Comparison of ENCODE assay signal across 8 cellular contexts in the genomic region with DNA sequence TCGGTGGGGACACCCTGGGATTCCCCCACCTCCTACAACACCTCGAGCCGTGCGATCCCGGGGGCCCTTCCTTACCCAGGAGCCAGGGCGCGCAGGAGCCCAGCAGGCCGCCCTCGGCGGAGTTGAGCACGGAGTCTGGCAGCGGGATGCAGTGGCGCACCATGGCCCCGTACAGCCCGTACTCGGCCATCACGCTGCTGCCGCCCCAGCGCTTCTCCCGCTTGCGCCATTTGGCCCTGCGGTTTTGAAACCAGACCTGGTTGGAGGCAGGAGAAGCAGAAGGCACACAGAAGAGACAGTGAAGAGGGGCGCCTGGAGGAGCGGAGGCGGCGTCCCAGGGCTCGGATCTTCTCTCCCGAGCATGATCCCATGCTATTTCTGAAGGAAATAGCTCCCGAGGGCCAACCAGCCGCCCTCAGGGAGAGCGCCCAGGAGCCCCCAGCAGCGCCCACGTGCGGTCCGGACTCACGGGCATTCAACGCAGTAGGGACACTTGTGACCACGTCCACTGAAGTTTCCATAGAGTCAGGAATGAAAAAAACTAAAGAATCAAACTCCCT. TPM values are rescaled to one million over a fixed set of nuclear protein-coding genes. Genes with fewer than 3 reads are reported as not detected.
A peak's percentile ranks its signal among the peaks of the same experiment; 100 is the strongest.
DNase-seq lines count a peak whose midpoint lies in the region; ATAC-seq and TF ChIP-seq lines count a peak whose summit lies in the region.

No MANE protein-coding gene starts in this region.

- no peak overlapping the region for H3K27ac ChIP-seq in MM.1S (ENCODE audit: low read length)
- H3K27ac ChIP-seq in duodenal mucosa (ENCODE audit: low read depth, low read length): no peak overlapping the region
- no peak overlapping the region for H3K27ac ChIP-seq in naive thymus-derived CD4-positive, alpha-beta T cell (ENCODE audit: low read depth, low read length)

- no peaks in the 10 kb centered on the region for H3K9me3 ChIP-seq in MM.1S (replicated peaks; ENCODE audit: insufficient read depth, low read length)
- H3K9me3 ChIP-seq in duodenal mucosa (ENCODE audit: control insufficient read depth in 1 of 2, low read length in 2 of 2): no peaks in the 10 kb centered on the region
- H3K9me3 ChIP-seq in naive thymus-derived CD4-positive, alpha-beta T cell (ENCODE audit: control insufficient read depth in 2 of 3, low read length in 3 of 3): no peaks in the 10 kb centered on the region

- intact Hi-C loops in naive thymus-derived CD4-positive, alpha-beta T cell (cut with micrococcal nuclease): no loop called here

- H4K20me1 ChIP-seq in MM.1S (ENCODE audit: insufficient read depth, low read length): no peaks in the 10 kb centered on the region

- POLR2A ChIA-PET in naive thymus-derived CD4-positive, alpha-beta T cell (lab: Charles Lee): no interaction called here

- H3K9me3 Mint-ChIP-seq in naive thymus-derived CD4-positive, alpha-beta T cell: peaks cover 0 to 9% (median 0%) of the 10 kb centered on the region in 11 donors

- no peaks in the 10 kb centered on the region for H3F3A ChIP-seq in MM.1S (ENCODE audit: insufficient read depth, low read length)

- TF ChIP-seq CTCF in AG10803 (conservative IDR thresholded peaks at IDR 0.05; ENCODE audit: low read length) (no peak), MM.1S (IDR thresholded peaks at IDR 0.05; ENCODE audit: low read length) (no peak)

- H3K4me1 ChIP-seq in MM.1S (ENCODE audit: low read length) (0 out of 2 replicates have a peak, but pooled peaks cover 8% of the 10 kb centered on the region), duodenal mucosa (ENCODE audit: control insufficient read depth in 1 of 2, insufficient read depth in 2 of 2, low read length in 2 of 2) (peaks cover 23 to 24% of the 10 kb centered on the region in 2 donors)
- peaks cover 0 to under 1% of the 10 kb centered on the region in 2 donors for H3K4me1 ChIP-seq in naive thymus-derived CD4-positive, alpha-beta T cell (ENCODE audit: control insufficient read depth in 2 of 2, insufficient read depth in 2 of 2, low read length in 2 of 2)

- H3K27me3 ChIP-seq in MM.1S (replicated peaks; ENCODE audit: insufficient read depth, low read length) (peaks cover 12% of the 10 kb centered on the region; the same call in 1 of the 2 replicates), duodenal mucosa (ENCODE audit: control insufficient read depth in 1 of 2, insufficient read depth in 2 of 2, low read length in 2 of 2) (peaks cover 48% of the 10 kb centered on the region in 2 donors)
- H3K27me3 ChIP-seq in naive thymus-derived CD4-positive, alpha-beta T cell (ENCODE audit: control insufficient read depth in 2 of 2, insufficient read depth in 2 of 2, low read length in 2 of 2): peaks cover 7 to 15% of the 10 kb centered on the region in 2 donors

- H2AFZ ChIP-seq in MM.1S (ENCODE audit: low read length): no peak overlapping the region

- H3K9me2 ChIP-seq in MM.1S (replicated peaks; ENCODE audit: insufficient read depth, low read length): no peaks in the 10 kb centered on the region

- peak; percentile 33 for DNase-seq in AG10803 (ENCODE audit: low read depth)
- no peak for DNase-seq in MM.1S
- no peak for DNase-seq in naive thymus-derived CD4-positive, alpha-beta T cell
- no peak for DNase-seq in GDM1 (lab: John Stamatoyannopoulos, UW)
- DNase-seq in NCI-H2029 (lab: John Stamatoyannopoulos, UW): no peak
- DNase-seq in cerebellar nuclear complex (lab: John Stamatoyannopoulos, UW): no peak

- CTCF ChIA-PET in naive thymus-derived CD4-positive, alpha-beta T cell (lab: Charles Lee): no interaction called here

- H3K4me3 ChIP-seq in AG10803 (ENCODE audit: low read length) (peak overlapping the region; percentile 33), MM.1S (ENCODE audit: low read length) (no peak overlapping the region; the same call in 1 of the 2 replicates), duodenal mucosa (ENCODE audit: low read depth in 1 of 2, low read length in 2 of 2) (peak overlapping the region; percentile 34 to 50)
- H3K4me3 ChIP-seq in naive thymus-derived CD4-positive, alpha-beta T cell (ENCODE audit: low read length): no peak overlapping the region

- H3K27me3 Mint-ChIP-seq in naive thymus-derived CD4-positive, alpha-beta T cell: peaks cover 48 to 79% (median 65%) of the 10 kb centered on the region in 5 donors

- peak overlapping the region; percentile 50; the same call in 1 of the 2 replicates for H3K4me2 ChIP-seq in MM.1S (ENCODE audit: low read depth, low read length)

- H3K9ac ChIP-seq in MM.1S (ENCODE audit: low read length) (no peak overlapping the region), duodenal mucosa (ENCODE audit: low read depth in 1 of 2, low read length in 2 of 2) (no peak overlapping the region)

- peaks cover 3 to 13% (median 5%) of the 10 kb centered on the region in 7 donors for H3K4me1 Mint-ChIP-seq in naive thymus-derived CD4-positive, alpha-beta T cell

- no peaks in the 10 kb centered on the region for H3K79me2 ChIP-seq in MM.1S (ENCODE audit: low read length)

- no peak overlapping the region for H3K4me3 Mint-ChIP-seq in naive thymus-derived CD4-positive, alpha-beta T cell

- H3K36me3 Mint-ChIP-seq in naive thymus-derived CD4-positive, alpha-beta T cell: peaks cover 0 to 8% (median 0%) of the 10 kb centered on the region in 5 donors

- H3K36me3 ChIP-seq in MM.1S (replicated peaks; ENCODE audit: insufficient read depth, low read length) (no peaks in the 10 kb centered on the region), duodenal mucosa (ENCODE audit: control insufficient read depth in 1 of 2, insufficient read depth in 2 of 2, low read length in 2 of 2) (no peaks in the 10 kb centered on the region)
- H3K36me3 ChIP-seq in naive thymus-derived CD4-positive, alpha-beta T cell (ENCODE audit: control insufficient read depth in 2 of 3, insufficient read depth in 3 of 3, low read length in 3 of 3): no peaks in the 10 kb centered on the region

- ATAC-seq in naive thymus-derived CD4-positive, alpha-beta T cell: peak; percentile 38
- no peak for ATAC-seq in HG02571 (IDR thresholded peaks at IDR 0.05; ENCODE audit: unreplicated experiment)

- no peak overlapping the region for H3K27ac Mint-ChIP-seq in naive thymus-derived CD4-positive, alpha-beta T cell

RNA-seq across cellular contexts. Expression of gene VSX1, which starts 4.3 kb away (rescaled TPM):
- total RNA-seq in naive thymus-derived CD4-positive, alpha-beta T cell: not detected
- polyA plus RNA-seq in naive thymus-derived CD4-positive, alpha-beta T cell: not detected

RNA-seq across cellular contexts. Expression of gene ACSS1, which starts 19.8 kb away (rescaled TPM):
- total RNA-seq in naive thymus-derived CD4-positive, alpha-beta T cell: 10 to 100 TPM; 33.1 to 51.7 (median 38.4) TPM
- polyA plus RNA-seq in naive thymus-derived CD4-positive, alpha-beta T cell: 10 to 100 TPM; 39.7 to 44.7 TPM

Comparison
In these comparisons a context has a peak if more than half of its experiments do, and no peak if none do; other contexts are left out.
1. H3K4me3 ChIP-seq: peak in AG10803 (single experiment) and duodenal mucosa (2 of 2); none in MM.1S (single experiment) and naive thymus-derived CD4-positive, alpha-beta T cell (single experiment).